ENCODE assay signal across 24 cellular contexts in the genomic region with DNA sequence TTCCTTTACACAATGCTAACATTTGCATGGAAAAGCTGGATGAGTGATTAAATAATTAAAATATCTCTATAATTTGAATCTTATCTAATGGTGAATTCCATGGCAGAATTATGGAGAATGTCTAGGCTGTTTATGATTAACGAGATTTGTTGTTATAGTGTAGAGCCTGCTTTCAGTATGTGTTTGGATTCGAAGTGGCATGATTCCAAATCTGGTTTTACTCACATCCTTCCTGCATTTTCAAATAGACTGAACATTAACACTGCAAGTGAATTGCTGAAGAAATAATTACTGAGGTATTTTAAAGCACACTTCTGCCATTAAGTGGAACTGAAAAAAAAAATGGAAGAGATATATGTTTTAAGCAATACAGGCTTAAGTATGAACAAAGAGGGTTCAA. TPM values are rescaled to one million over a fixed set of nuclear protein-coding genes. Genes with fewer than 3 reads are reported as not detected.
DNase-seq lines count a peak whose midpoint lies in the region; ATAC-seq, FAIRE-seq and TF ChIP-seq lines count a peak whose summit lies in the region.
"Had no signal": no experiment of that assay in that cellular context is flagged by ENCODE, and none has a peak within 500 bp of the region (broad histone marks: within the 10 kb centered on the region; RNA-seq: fewer than 3 reads in every experiment).

No MANE protein-coding gene starts in this region.

- peaks cover 4 to 7% (median 6%) of the 10 kb centered on the region in 3 donors for H3K4me1 Mint-ChIP-seq in CD8-positive, alpha-beta memory T cell

- peaks cover 0 to 5% (median 3%) of the 10 kb centered on the region in 3 donors for H3K36me3 Mint-ChIP-seq in CD8-positive, alpha-beta memory T cell
- H3K36me3 Mint-ChIP-seq: activated naive CD4-positive, alpha-beta T cell treated with anti-CD3 and anti-CD28 coated beads, Interleukin-2, amount 10 ng/mL, durations not matched to agents 7 days and 5 days had no signal

- H3K4me3 Mint-ChIP-seq in CD8-positive, alpha-beta memory T cell: no peak overlapping the region
- H3K4me3 Mint-ChIP-seq: activated naive CD4-positive, alpha-beta T cell treated with anti-CD3 and anti-CD28 coated beads, Interleukin-2, amount 10 ng/mL, durations not matched to agents 7 days and 5 days; CD4-positive, alpha-beta memory T cell; central memory CD8-positive, alpha-beta T cell; GM23338 had no signal

- TF ChIP-seq EP300 in A549 (IDR thresholded peaks at IDR 0.05): no peak

- CTCF ChIA-PET in A549 (lab: Yijun Ruan, JAX): no interaction called here
- CTCF ChIA-PET in CD8-positive, alpha-beta memory T cell (lab: Charles Lee): no interaction called here

- DNase-seq in A549 (ENCODE audit: low read depth in 1 of 2, low spot score in 1 of 2) (no peak), ELR (ENCODE audit: low read depth) (peak; percentile 31), amniotic epithelial cell (ENCODE audit: low read depth) (peak; percentile 51), fibroblast of villous mesenchyme (ENCODE audit: low read depth) (peak; percentile 48), NCI-H82 treated with DMSO at 0.1 percent for 48 hours (lab: John Stamatoyannopoulos, UW; ENCODE audit: unreplicated experiment) (no peak)
- no peak for DNase-seq in CD8-positive, alpha-beta memory T cell
- DNase-seq: activated naive CD4-positive, alpha-beta T cell treated with anti-CD3 and anti-CD28 coated beads, Interleukin-2, amount 10 ng/mL, durations not matched to agents 7 days and 5 days; activated T-cell treated with anti-CD3 and anti-CD28 coated beads, Interleukin-2, amount 50 U/mL, for 48 hours; anterior cingulate cortex; CD4-positive, alpha-beta memory T cell; DND-41; effector CD4-positive, alpha-beta T cell; erythroblast; kidney; NCI-H526 treated with DMSO at 0.1 percent for 48 hours; OCI-M1; SW 1271 had no signal

- no peak overlapping the region for H3K27ac Mint-ChIP-seq in CD8-positive, alpha-beta memory T cell
- H3K27ac Mint-ChIP-seq: activated naive CD4-positive, alpha-beta T cell treated with anti-CD3 and anti-CD28 coated beads, Interleukin-2, amount 10 ng/mL, durations not matched to agents 7 days and 5 days; CD4-positive, alpha-beta memory T cell; GM23338; progenitor cell of endocrine pancreas had no signal

- H3K4me3 ChIP-seq in A549 (no peak overlapping the region), fibroblast of villous mesenchyme (ENCODE audit: low read depth, low read length) (no peak overlapping the region)
- no peak overlapping the region for H3K4me3 ChIP-seq in CD8-positive, alpha-beta memory T cell (ENCODE audit: low read length)
- H3K4me3 ChIP-seq: GM23338, lung had no signal

- peak; percentile 7 for FAIRE-seq in A549 (lab: Jason Lieb, UNC)
- FAIRE-seq: GM19239 had no signal

- no peaks in the 10 kb centered on the region for H3K9me3 ChIP-seq in A549
- no peaks in the 10 kb centered on the region for H3K9me3 ChIP-seq in CD8-positive, alpha-beta memory T cell (ENCODE audit: low read length)

- TF ChIP-seq CTCF in A549 (IDR thresholded peaks at IDR 0.05) (no peak), fibroblast of villous mesenchyme (IDR thresholded peaks at IDR 0.05; ENCODE audit: insufficient read depth, low read depth, low read length) (no peak)

- POLR2A ChIA-PET in A549 (lab: Yijun Ruan, JAX): no interaction called here
- POLR2A ChIA-PET in CD8-positive, alpha-beta memory T cell (lab: Charles Lee): no interaction called here

- H3K9me3 Mint-ChIP-seq in CD8-positive, alpha-beta memory T cell: no peaks in the 10 kb centered on the region
- H3K9me3 Mint-ChIP-seq: activated naive CD4-positive, alpha-beta T cell treated with anti-CD3 and anti-CD28 coated beads, Interleukin-2, amount 10 ng/mL, durations not matched to agents 7 days and 5 days; CD4-positive, alpha-beta memory T cell; central memory CD8-positive, alpha-beta T cell; GM23338 had no signal

- H3K27me3 ChIP-seq in CD8-positive, alpha-beta memory T cell (ENCODE audit: insufficient read depth, low read length, poor library complexity, severe bottlenecking): no peaks in the 10 kb centered on the region

- no peak overlapping the region for H3K27ac ChIP-seq in A549
- no peak overlapping the region for H3K27ac ChIP-seq in CD8-positive, alpha-beta memory T cell (ENCODE audit: low read depth, low read length)

- 33% methylated on average over 2 of the region's 2 CpGs for WGBS in A549 (ENCODE audit: missing lambda C conversion rate)

- TF ChIP-seq POLR2A in A549 (IDR thresholded peaks at IDR 0.05; ENCODE audit: low read length): no peak

- peaks cover 0 to 1% of the 10 kb centered on the region in 2 donors for H3K27me3 Mint-ChIP-seq in CD8-positive, alpha-beta memory T cell
- H3K27me3 Mint-ChIP-seq: activated naive CD4-positive, alpha-beta T cell treated with anti-CD3 and anti-CD28 coated beads, Interleukin-2, amount 10 ng/mL, durations not matched to agents 7 days and 5 days; CD4-positive, alpha-beta memory T cell; central memory CD8-positive, alpha-beta T cell; progenitor cell of endocrine pancreas had no signal

- ATAC-seq in A549 (no peak), esophagus mucosa (no peak)
- ATAC-seq: GM23338, Right ventricle myocardium inferior had no signal

- peaks cover 33% of the 10 kb centered on the region for H3K4me1 ChIP-seq in A549
- peaks cover 4% of the 10 kb centered on the region for H3K4me1 ChIP-seq in CD8-positive, alpha-beta memory T cell (ENCODE audit: insufficient read depth, low read length)

- H3K4me2 ChIP-seq in A549: peak overlapping the region; percentile 42
- H3K4me2 ChIP-seq: GM23338 had no signal

- no peak for TF ChIP-seq RAD21 in A549 (conservative IDR thresholded peaks at IDR 0.05 in 1 of 2, IDR thresholded peaks at IDR 0.05 in 1 of 2)

- no peaks in the 10 kb centered on the region for H3K36me3 ChIP-seq in CD8-positive, alpha-beta memory T cell (ENCODE audit: insufficient read depth, low read length)

TF ChIP-seq in A549, 52 proteins besides CTCF, POLR2A, EP300 and RAD21:
- TF ChIP-seq CBX8 (IDR thresholded peaks at IDR 0.05): no peak
- no peak for TF ChIP-seq ESRRA (IDR thresholded peaks at IDR 0.05; ENCODE audit: borderline replicate concordance, low read length)
- no peak for TF ChIP-seq RFX5 (IDR thresholded peaks at IDR 0.05)
- TF ChIP-seq, protein P1, sequence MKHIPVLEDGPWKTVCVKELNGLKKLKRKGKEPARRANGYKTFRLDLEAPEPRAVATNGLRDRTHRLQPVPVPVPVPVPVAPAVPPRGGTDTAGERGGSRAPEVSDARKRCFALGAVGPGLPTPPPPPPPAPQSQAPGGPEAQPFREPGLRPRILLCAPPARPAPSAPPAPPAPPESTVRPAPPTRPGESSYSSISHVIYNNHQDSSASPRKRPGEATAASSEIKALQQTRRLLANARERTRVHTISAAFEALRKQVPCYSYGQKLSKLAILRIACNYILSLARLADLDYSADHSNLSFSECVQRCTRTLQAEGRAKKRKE (CRISPR knock-in tag; IDR thresholded peaks at IDR 0.05; ENCODE audit: low read depth): no peak
- no peak for TF ChIP-seq NFE2L2 (conservative IDR thresholded peaks at IDR 0.05; ENCODE audit: low read length)
- TF ChIP-seq MYC (IDR thresholded peaks at IDR 0.05; ENCODE audit: borderline replicate concordance, low read length): no peak
- TF ChIP-seq, protein P2, sequence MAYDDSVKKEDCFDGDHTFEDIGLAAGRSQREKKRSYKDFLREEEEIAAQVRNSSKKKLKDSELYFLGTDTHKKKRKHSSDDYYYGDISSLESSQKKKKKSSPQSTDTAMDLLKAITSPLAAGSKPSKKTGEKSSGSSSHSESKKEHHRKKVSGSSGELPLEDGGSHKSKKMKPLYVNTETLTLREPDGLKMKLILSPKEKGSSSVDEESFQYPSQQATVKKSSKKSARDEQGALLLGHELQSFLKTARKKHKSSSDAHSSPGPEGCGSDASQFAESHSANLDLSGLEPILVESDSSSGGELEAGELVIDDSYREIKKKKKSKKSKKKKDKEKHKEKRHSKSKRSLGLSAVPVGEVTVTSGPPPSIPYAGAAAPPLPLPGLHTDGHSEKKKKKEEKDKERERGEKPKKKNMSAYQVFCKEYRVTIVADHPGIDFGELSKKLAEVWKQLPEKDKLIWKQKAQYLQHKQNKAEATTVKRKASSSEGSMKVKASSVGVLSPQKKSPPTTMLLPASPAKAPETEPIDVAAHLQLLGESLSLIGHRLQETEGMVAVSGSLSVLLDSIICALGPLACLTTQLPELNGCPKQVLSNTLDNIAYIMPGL (CRISPR knock-in tag; IDR thresholded peaks at IDR 0.05; ENCODE audit: borderline replicate concordance): no peak
- TF ChIP-seq HOXA7 (CRISPR knock-in tag; IDR thresholded peaks at IDR 0.05): no peak
- TF ChIP-seq EHF (CRISPR knock-in tag; IDR thresholded peaks at IDR 0.05): no peak
- no peak for TF ChIP-seq ZFP36 (IDR thresholded peaks at IDR 0.05; ENCODE audit: borderline replicate concordance, partially characterized antibody)
- TF ChIP-seq EHMT2 (IDR thresholded peaks at IDR 0.05; ENCODE audit: low read depth): no peak
- TF ChIP-seq MAZ (IDR thresholded peaks at IDR 0.05; ENCODE audit: borderline replicate concordance, low read depth, low read length): no peak

RNA-seq across cellular contexts. Expression of a gene that starts 5.1 kb away (rescaled TPM):
- polyA plus RNA-seq in A549 (2011; rRNA removed): 62.9 and 66.9 TPM in 2 replicates
- polyA plus RNA-seq in A549 (2012; cell fraction: cytosol; rRNA removed): 10.6 and 12.6 TPM in 2 replicates
- 5.6 and 6.7 TPM in 2 replicates for polyA plus RNA-seq in A549 (2012; cell fraction: nucleus; rRNA removed)
- 13.1 to 16.0 TPM (median 15.9 TPM) in 3 replicates for polyA plus RNA-seq in A549 (2017; fragmentation: RNase III; extraction: RNeasy Plus Mini Kit Qiagen cat#74134 plus additional on column Dnase treatment)
- polyA minus RNA-seq in A549 (2011; rRNA and poly(A)+ RNA removed): 28.0 and 34.1 TPM in 2 replicates
- 183 and 366 TPM in 2 replicates for total RNA-seq in fibroblast of villous mesenchyme
- 10 to 100 TPM; 64.7 to 68.6 TPM for total RNA-seq in CD8-positive, alpha-beta memory T cell
- 80.8 TPM for polyA plus RNA-seq in CD8-positive, alpha-beta memory T cell
- 29.9 TPM for total RNA-seq in esophagus mucosa

Comparison
In these comparisons a context has a peak if more than half of its experiments do, and no peak if none do; other contexts are left out.
1. DNase-seq: peak in ELR (single experiment), amniotic epithelial cell (single experiment) and fibroblast of villous mesenchyme (single experiment); none in A549 (0 of 2), CD8-positive, alpha-beta memory T cell (0 of 5) and NCI-H82 treated with DMSO at 0.1 percent for 48 hours (single experiment).